In genomic region chr7:77427996-77428603, GRCh38 we compare ENCODE assay signal across 9 cellular contexts. TPM values are rescaled to one million over a fixed set of nuclear protein-coding genes. Genes with fewer than 3 reads are reported as not detected.
DNase-seq lines count a peak whose midpoint lies in the region; ATAC-seq and TF ChIP-seq lines count a peak whose summit lies in the region.
"Had no signal": no experiment of that assay in that cellular context is flagged by ENCODE, and none has a peak within 500 bp of the region (broad histone marks: within the 10 kb centered on the region; RNA-seq: fewer than 3 reads in every experiment).

No MANE protein-coding gene starts in this region.

- no TSS peak for BruUV-seq in Calu3 (replicated peaks; lab: Mats Ljungman, UMichigan)

- H3K4me1 Mint-ChIP-seq in Calu3 (ENCODE audit: low read depth, unreplicated experiment) (peaks cover 30% of the 10 kb centered on the region), natural killer cell (peaks cover 24 to 29% of the 10 kb centered on the region in 2 donors)

- H3K36me3 ChIP-seq in brain microvascular endothelial cell (replicated peaks) (no peaks in the 10 kb centered on the region), suprapubic skin (no peaks in the 10 kb centered on the region)

- TF ChIP-seq CTCF in Calu3 (IDR thresholded peaks at IDR 0.05; ENCODE audit: unreplicated experiment) (no peak), brain microvascular endothelial cell (IDR thresholded peaks at IDR 0.05; ENCODE audit: low read depth, low read length, missing control alignments) (no peak), natural killer cell (IDR thresholded peaks at IDR 0.05) (no peak), suprapubic skin (IDR thresholded peaks at IDR 0.05) (no peak)

- in situ Hi-C loops in brain microvascular endothelial cell (cut with HindIII; ENCODE audit: low pct_ligation_motif_present, low sequenced_read_pairs), result no loop called here

- H3K4me3 ChIP-seq in brain microvascular endothelial cell (ENCODE audit: low read depth, low read length) (no peak overlapping the region), suprapubic skin (no peak overlapping the region)

- H3K27ac Mint-ChIP-seq in Calu3 (ENCODE audit: unreplicated experiment) (peak overlapping the region; percentile 57), natural killer cell (peak overlapping the region; percentile 92)
- H3K27ac Mint-ChIP-seq: activated B cell treated with CpG ODN at 0.5 μM for 24 hours had no signal

- no peak for TF ChIP-seq EP300 in suprapubic skin (IDR thresholded peaks at IDR 0.05)

- TF ChIP-seq POLR2A in suprapubic skin (IDR thresholded peaks at IDR 0.05), result no peak

- H3K9me3 Mint-ChIP-seq in Calu3 (ENCODE audit: low read depth, unreplicated experiment) (no peaks in the 10 kb centered on the region), natural killer cell (no peaks in the 10 kb centered on the region)
- H3K9me3 Mint-ChIP-seq: activated B cell treated with CpG ODN at 0.5 μM for 24 hours had no signal

- DNase-seq in Calu3 (no peak), M059J (ENCODE audit: low read depth) (peak; percentile 98), brain microvascular endothelial cell (peak; percentile 63), natural killer cell (no peak), NCI-H187 treated with DMSO at 0.1 percent for 48 hours (lab: John Stamatoyannopoulos, UW) (no peak), suprapubic skin (ENCODE audit: low spot score in 2 of 2) (no peak), HT-29 (ENCODE audit: low spot score) (no peak)
- no peak for DNase-seq in effector CD8-positive, alpha-beta T cell (lab: John Stamatoyannopoulos, UW)
- DNase-seq: activated B cell treated with CpG ODN at 0.5 μM for 24 hours had no signal

- H3K27me3 Mint-ChIP-seq in Calu3 (ENCODE audit: unreplicated experiment), result no peaks in the 10 kb centered on the region
- H3K27me3 Mint-ChIP-seq in natural killer cell (ENCODE audit: low read depth in 2 of 2), result no peaks in the 10 kb centered on the region
- H3K27me3 Mint-ChIP-seq: activated B cell treated with CpG ODN at 0.5 μM for 24 hours had no signal

- intact Hi-C loops in Calu3 (cut with micrococcal nuclease; ENCODE audit: unreplicated experiment) (no loop called here), natural killer cell (cut with micrococcal nuclease) (loop anchor here (1.0 to 5.0 kb wide), 2 partner anchors 12 to 109 kb away; partner anchors contain the start of genes GSAP and PTPN12)

- WGBS in suprapubic skin, result 78% methylated on average over 5 of the region's 5 CpGs

- no peaks in the 10 kb centered on the region for H3K36me3 Mint-ChIP-seq in Calu3 (ENCODE audit: insufficient read depth, unreplicated experiment)
- no peaks in the 10 kb centered on the region for H3K36me3 Mint-ChIP-seq in natural killer cell

- CTCF ChIA-PET in Calu3 (lab: Charles Lee), result interaction anchor here (2.0 kb wide), 1 partner anchor 14 kb away, joined by 7 read pairs; no protein-coding TSS in a partner anchor

- no peaks in the 10 kb centered on the region for H3K4me1 ChIP-seq in suprapubic skin

- no peak overlapping the region for H3K4me3 Mint-ChIP-seq in Calu3 (ENCODE audit: low read depth, unreplicated experiment)
- H3K4me3 Mint-ChIP-seq in natural killer cell, result peak overlapping the region; percentile 63
- H3K4me3 Mint-ChIP-seq: activated B cell treated with CpG ODN at 0.5 μM for 24 hours had no signal

- H3K27ac ChIP-seq in brain microvascular endothelial cell (peak overlapping the region; percentile 16), suprapubic skin (no peak overlapping the region)

- H3K9me3 ChIP-seq in suprapubic skin, result no peaks in the 10 kb centered on the region

- no peaks in the 10 kb centered on the region for H3K27me3 ChIP-seq in brain microvascular endothelial cell (replicated peaks)
- H3K27me3 ChIP-seq in suprapubic skin, result no peaks in the 10 kb centered on the region

- ATAC-seq in natural killer cell, result peak; percentile 36 to 53 (median 46)

RNA-seq across cellular contexts. Expression of gene GSAP, which starts 12.0 kb away (rescaled TPM):
- total RNA-seq in Calu3 (2022), result 23.3 and 26.0 TPM in 2 replicates
- total RNA-seq in M059J (2014; rRNA removed; shearing (Covaris generic)), result 4.4 and 6.9 TPM in 2 replicates
- total RNA-seq in natural killer cell, result 100 to 1,000 TPM; 202 to 302 (median 301) TPM
- total RNA-seq in suprapubic skin, result 10 to 100 TPM; 11.8 to 52.8 (median 17.2) TPM
- total RNA-seq in HT-29 (2014; rRNA removed; shearing (Covaris generic)), result 3.7 and 6.0 TPM in 2 replicates

Comparison
In these comparisons a context has a peak if more than half of its experiments do, and no peak if none do; other contexts are left out.
1. DNase-seq: peak in M059J (single experiment) and brain microvascular endothelial cell (single experiment); none in Calu3 (single experiment), natural killer cell (single experiment), NCI-H187 treated with DMSO at 0.1 percent for 48 hours (single experiment), suprapubic skin (0 of 2), effector CD8-positive, alpha-beta T cell (single experiment) and HT-29 (single experiment).